ENCODE assay signal across 8 cellular contexts in the genomic region with DNA sequence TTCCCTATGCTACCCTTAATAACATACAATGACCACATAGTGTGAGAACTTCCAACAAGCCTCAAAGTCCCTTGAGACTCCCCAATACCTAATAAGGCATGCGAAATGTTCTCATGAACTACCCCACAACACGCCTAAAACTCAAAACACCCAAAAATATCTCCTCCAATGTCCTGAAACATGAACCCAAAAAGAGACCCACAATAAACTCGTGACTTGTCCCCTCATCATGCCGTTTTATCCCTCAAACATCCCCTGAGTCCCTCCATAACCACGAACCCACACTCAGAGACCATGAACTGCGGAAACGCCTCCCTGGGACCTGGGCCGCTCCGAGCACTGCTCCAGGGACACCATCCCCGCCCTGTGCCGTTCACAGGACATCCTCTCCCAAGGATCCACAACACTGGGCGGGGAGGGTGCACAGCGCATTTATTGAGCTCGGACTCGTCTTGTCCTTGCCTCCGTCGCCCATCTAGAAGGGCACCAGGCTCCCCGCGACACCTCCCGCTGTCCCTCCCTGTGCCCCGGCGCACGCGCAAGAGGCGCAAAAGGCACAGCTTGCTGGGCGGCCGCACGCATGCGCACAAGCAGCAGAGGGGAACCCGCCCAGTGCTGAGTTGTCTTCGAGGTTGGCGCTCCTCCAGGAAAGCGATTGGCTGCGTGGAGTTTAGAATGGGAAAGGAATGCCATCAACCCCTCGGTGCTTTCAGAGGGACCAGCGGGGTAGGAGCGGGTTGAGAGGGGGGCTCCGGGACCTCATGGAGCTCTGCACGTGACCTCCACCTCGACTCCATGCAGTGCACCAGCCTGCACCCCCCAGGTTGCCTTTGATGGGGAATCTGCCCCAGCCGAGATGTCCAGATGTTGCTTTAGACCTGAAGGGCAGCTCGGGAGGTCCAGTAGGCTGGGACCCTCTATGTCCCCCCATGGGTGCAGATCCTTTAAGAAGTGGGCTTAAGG. TPM values are rescaled to one million over a fixed set of nuclear protein-coding genes. Genes with fewer than 3 reads are reported as not detected.
DNase-seq lines count a peak whose midpoint lies in the region; ATAC-seq and TF ChIP-seq lines count a peak whose summit lies in the region.

No MANE protein-coding gene starts in this region.

- H3K4me1 ChIP-seq in subcutaneous abdominal adipose tissue (ENCODE audit: control insufficient read depth in 5 of 5, insufficient read depth in 5 of 5, low read length in 5 of 5): peaks cover 14 to 76% (median 73%) of the 10 kb centered on the region in 5 donors

- H3K36me3 ChIP-seq in subcutaneous abdominal adipose tissue (ENCODE audit: control insufficient read depth in 5 of 5, insufficient read depth in 5 of 5, low read length in 5 of 5): no peaks in the 10 kb centered on the region

- peak; percentile 75 for ATAC-seq in HG03442 (IDR thresholded peaks at IDR 0.05; ENCODE audit: unreplicated experiment)

- DNase-seq in NCI-H146 (lab: John Stamatoyannopoulos, UW) (peak; percentile 58), NCI-H146 treated with DMSO at 0.1 percent for 48 hours (lab: John Stamatoyannopoulos, UW; ENCODE audit: unreplicated experiment) (no peak), RKO (ENCODE audit: low spot score) (peak; percentile 96), fibroblast of pulmonary artery (ENCODE audit: low read depth) (peak; percentile 93), non-pigmented ciliary epithelial cell (ENCODE audit: low read depth) (peak; percentile 51)
- peak; percentile 83 for DNase-seq in activated T-helper 2 cell treated with anti-CD3 and anti-CD28 coated beads, Interferon-gamma antibody, Interleukin-2, Interleukin-4, amounts not matched to agents 10 μg/mL and 5 μg/mL and 100 μg/mL, durations not matched to agents 14 hours and 24 hours and 36 hours (ENCODE audit: low spot score)

- H3K27ac ChIP-seq in subcutaneous abdominal adipose tissue (ENCODE audit: low read depth, low read length): peak overlapping the region; percentile 97

- H3K4me1 Mint-ChIP-seq in activated T-helper 2 cell treated with anti-CD3 and anti-CD28 coated beads, Interferon-gamma antibody, Interleukin-2, Interleukin-4, amounts not matched to agents 10 μg/mL and 5 μg/mL and 100 μg/mL, durations not matched to agents 14 hours and 24 hours and 36 hours (ENCODE audit: low read depth): peaks cover 8% of the 10 kb centered on the region

- H3K36me3 Mint-ChIP-seq in activated T-helper 2 cell treated with anti-CD3 and anti-CD28 coated beads, Interferon-gamma antibody, Interleukin-2, Interleukin-4, amounts not matched to agents 10 μg/mL and 5 μg/mL and 100 μg/mL, durations not matched to agents 14 hours and 24 hours and 36 hours (ENCODE audit: low read depth): no peaks in the 10 kb centered on the region

- intact Hi-C loops in activated T-helper 2 cell treated with anti-CD3 and anti-CD28 coated beads, Interferon-gamma antibody, Interleukin-2, Interleukin-4, amounts not matched to agents 10 μg/mL and 5 μg/mL and 100 μg/mL, durations not matched to agents 14 hours and 24 hours and 36 hours (cut with micrococcal nuclease): loop anchor here (1.0 kb wide), 1 partner anchor 17 kb away; no protein-coding TSS in a partner anchor

- no peaks in the 10 kb centered on the region for H3K9me3 Mint-ChIP-seq in activated T-helper 2 cell treated with anti-CD3 and anti-CD28 coated beads, Interferon-gamma antibody, Interleukin-2, Interleukin-4, amounts not matched to agents 10 μg/mL and 5 μg/mL and 100 μg/mL, durations not matched to agents 14 hours and 24 hours and 36 hours

- peaks cover 0 to 2% (median 0%) of the 10 kb centered on the region in 5 donors for H3K27me3 ChIP-seq in subcutaneous abdominal adipose tissue (ENCODE audit: control insufficient read depth in 5 of 5, insufficient read depth in 4 of 5, low read length in 5 of 5)

- peak overlapping the region; percentile 73 for H3K4me3 ChIP-seq in fibroblast of pulmonary artery (replicated peaks; ENCODE audit: low read depth, low read length)
- peak overlapping the region; percentile 64 to 86 (median 74) for H3K4me3 ChIP-seq in subcutaneous abdominal adipose tissue (ENCODE audit: low read depth in 1 of 5, low read length in 5 of 5)

- peak overlapping the region; percentile 21 for H3K27ac Mint-ChIP-seq in activated T-helper 2 cell treated with anti-CD3 and anti-CD28 coated beads, Interferon-gamma antibody, Interleukin-2, Interleukin-4, amounts not matched to agents 10 μg/mL and 5 μg/mL and 100 μg/mL, durations not matched to agents 14 hours and 24 hours and 36 hours

- H3K27me3 Mint-ChIP-seq in activated T-helper 2 cell treated with anti-CD3 and anti-CD28 coated beads, Interferon-gamma antibody, Interleukin-2, Interleukin-4, amounts not matched to agents 10 μg/mL and 5 μg/mL and 100 μg/mL, durations not matched to agents 14 hours and 24 hours and 36 hours (ENCODE audit: low read depth): peaks cover 6% of the 10 kb centered on the region

- H3K9ac ChIP-seq in subcutaneous abdominal adipose tissue (ENCODE audit: low read length in 5 of 5): peak overlapping the region; percentile 70 to 93 (median 80)

- TF ChIP-seq CTCF in fibroblast of pulmonary artery (IDR thresholded peaks at IDR 0.05; ENCODE audit: low read length, missing control alignments): no peak

- peak overlapping the region; percentile 65 for H3K4me3 Mint-ChIP-seq in activated T-helper 2 cell treated with anti-CD3 and anti-CD28 coated beads, Interferon-gamma antibody, Interleukin-2, Interleukin-4, amounts not matched to agents 10 μg/mL and 5 μg/mL and 100 μg/mL, durations not matched to agents 14 hours and 24 hours and 36 hours (ENCODE audit: low read depth)

- H3K9me3 ChIP-seq in subcutaneous abdominal adipose tissue (ENCODE audit: control insufficient read depth in 5 of 5, low read length in 5 of 5): peaks cover 0 to 3% (median 0%) of the 10 kb centered on the region in 5 donors

RNA-seq across cellular contexts. Expression of a gene that starts 8.8 kb away (rescaled TPM):
- total RNA-seq in activated T-helper 2 cell treated with anti-CD3 and anti-CD28 coated beads, Interferon-gamma antibody, Interleukin-2, Interleukin-4, amounts not matched to agents 10 μg/mL and 5 μg/mL and 100 μg/mL, durations not matched to agents 14 hours and 24 hours and 36 hours: not detected in 2 replicates

RNA-seq across cellular contexts. Expression of a gene that starts 10.5 kb away (rescaled TPM):
- total RNA-seq in activated T-helper 2 cell treated with anti-CD3 and anti-CD28 coated beads, Interferon-gamma antibody, Interleukin-2, Interleukin-4, amounts not matched to agents 10 μg/mL and 5 μg/mL and 100 μg/mL, durations not matched to agents 14 hours and 24 hours and 36 hours: 0.27 TPM in 1 of 2 replicates, not detected in the other

RNA-seq across cellular contexts. Expression of a gene that starts 14.2 kb away (rescaled TPM):
- total RNA-seq in activated T-helper 2 cell treated with anti-CD3 and anti-CD28 coated beads, Interferon-gamma antibody, Interleukin-2, Interleukin-4, amounts not matched to agents 10 μg/mL and 5 μg/mL and 100 μg/mL, durations not matched to agents 14 hours and 24 hours and 36 hours: 0.71 TPM in 1 of 2 replicates, not detected in the other

RNA-seq across cellular contexts. Expression of a gene that starts 18.7 kb away (rescaled TPM):
- 0.28 TPM in 1 of 2 replicates, not detected in the other for total RNA-seq in activated T-helper 2 cell treated with anti-CD3 and anti-CD28 coated beads, Interferon-gamma antibody, Interleukin-2, Interleukin-4, amounts not matched to agents 10 μg/mL and 5 μg/mL and 100 μg/mL, durations not matched to agents 14 hours and 24 hours and 36 hours

RNA-seq across cellular contexts. Expression of a gene that starts 30.2 kb away (rescaled TPM):
- total RNA-seq in activated T-helper 2 cell treated with anti-CD3 and anti-CD28 coated beads, Interferon-gamma antibody, Interleukin-2, Interleukin-4, amounts not matched to agents 10 μg/mL and 5 μg/mL and 100 μg/mL, durations not matched to agents 14 hours and 24 hours and 36 hours: 257 and 271 TPM in 2 replicates
